ENCODE assay signal across 14 cellular contexts in genomic region chr18:41594582-41594981, GRCh38.
A peak's percentile ranks its signal among the peaks of the same experiment; 100 is the strongest.
DNase-seq lines count a peak whose midpoint lies in the region; ATAC-seq and TF ChIP-seq lines count a peak whose summit lies in the region.
"Had no signal": no experiment of that assay in that cellular context is flagged by ENCODE, and none has a peak within 500 bp of the region (broad histone marks: within the 10 kb centered on the region; RNA-seq: fewer than 3 reads in every experiment).

No MANE protein-coding gene starts in this region.

- intact Hi-C loops in left cardiac atrium (cut with DNase I) (no loop called here), dorsolateral prefrontal cortex (cut with DNase I) (no loop called here)

- no peaks in the 10 kb centered on the region for H3K4me1 ChIP-seq in right atrium auricular region

- DNase-seq in left cardiac atrium (no peak), right atrium auricular region (ENCODE audit: low spot score) (no peak), NCI-H510A (lab: John Stamatoyannopoulos, UW) (peak; percentile 5), fibroblast of pulmonary artery (ENCODE audit: low read depth) (peak; percentile 10), hypothalamus (lab: John Stamatoyannopoulos, UW) (no peak), germinal center (ENCODE audit: low spot score) (no peak), dorsolateral prefrontal cortex (no peak)
- DNase-seq: DMS153, EL, NCI-H1048, PC-3 had no signal

- H3K27ac ChIP-seq in right atrium auricular region = no peak overlapping the region
- no peak overlapping the region for H3K27ac ChIP-seq in dorsolateral prefrontal cortex
- H3K27ac ChIP-seq: BLaER1 treated with 17β-estradiol and CSF1 and Interleukin-3, amounts not matched to agents 10 nM and 100 nM; RWPE1 had no signal

- H3K4me3 ChIP-seq in right atrium auricular region = no peak overlapping the region
- H3K4me3 ChIP-seq in fibroblast of pulmonary artery (replicated peaks; ENCODE audit: low read depth, low read length) = no peak overlapping the region
- H3K4me3 ChIP-seq in dorsolateral prefrontal cortex = no peak overlapping the region
- H3K4me3 ChIP-seq: BLaER1 treated with 17β-estradiol and CSF1 and Interleukin-3, amounts not matched to agents 10 nM and 100 nM had no signal

- TF ChIP-seq CTCF in right atrium auricular region (IDR thresholded peaks at IDR 0.05) (no peak), fibroblast of pulmonary artery (IDR thresholded peaks at IDR 0.05; ENCODE audit: low read length, missing control alignments) (no peak), dorsolateral prefrontal cortex (IDR thresholded peaks at IDR 0.05 in 54 of 56, conservative IDR thresholded peaks at IDR 0.05 in 2 of 56; ENCODE audit: low read depth in 1 of 56, partially characterized antibody in 56 of 56) (no peak)

- no peaks in the 10 kb centered on the region for H3K9me3 ChIP-seq in right atrium auricular region
- H3K9me3 ChIP-seq: BLaER1 treated with 17β-estradiol and CSF1 and Interleukin-3, amounts not matched to agents 10 nM and 100 nM had no signal

- no peaks in the 10 kb centered on the region for H3K36me3 ChIP-seq in right atrium auricular region
- H3K36me3 ChIP-seq: BLaER1 treated with 17β-estradiol and CSF1 and Interleukin-3, amounts not matched to agents 10 nM and 100 nM had no signal

- H3K27me3 ChIP-seq in right atrium auricular region = no peaks in the 10 kb centered on the region
- H3K27me3 ChIP-seq in dorsolateral prefrontal cortex = no peaks in the 10 kb centered on the region

- ATAC-seq in left cardiac atrium = peak; percentile 34 to 80
- no peak for ATAC-seq in GM18909 (IDR thresholded peaks at IDR 0.05; ENCODE audit: poor library complexity, unreplicated experiment)
- ATAC-seq: PC-3 had no signal

Comparison
In these comparisons a context has a peak if more than half of its experiments do, and no peak if none do; other contexts are left out.
1. DNase-seq: peak in NCI-H510A (single experiment) and fibroblast of pulmonary artery (single experiment); none in left cardiac atrium (single experiment), right atrium auricular region (single experiment), hypothalamus (0 of 51), germinal center (single experiment) and dorsolateral prefrontal cortex (0 of 10).